Comparison of ENCODE assay signal across 1 cellular context in genomic region chr9:126293522-126293889, GRCh38.
TF ChIP-seq lines count a peak whose summit lies in the region.

No MANE protein-coding gene starts in this region.

TF ChIP-seq in HCT116, 20 proteins besides CTCF, POLR2A, EP300 and RAD21 (continued from another document):
- TF ChIP-seq, protein P1, sequence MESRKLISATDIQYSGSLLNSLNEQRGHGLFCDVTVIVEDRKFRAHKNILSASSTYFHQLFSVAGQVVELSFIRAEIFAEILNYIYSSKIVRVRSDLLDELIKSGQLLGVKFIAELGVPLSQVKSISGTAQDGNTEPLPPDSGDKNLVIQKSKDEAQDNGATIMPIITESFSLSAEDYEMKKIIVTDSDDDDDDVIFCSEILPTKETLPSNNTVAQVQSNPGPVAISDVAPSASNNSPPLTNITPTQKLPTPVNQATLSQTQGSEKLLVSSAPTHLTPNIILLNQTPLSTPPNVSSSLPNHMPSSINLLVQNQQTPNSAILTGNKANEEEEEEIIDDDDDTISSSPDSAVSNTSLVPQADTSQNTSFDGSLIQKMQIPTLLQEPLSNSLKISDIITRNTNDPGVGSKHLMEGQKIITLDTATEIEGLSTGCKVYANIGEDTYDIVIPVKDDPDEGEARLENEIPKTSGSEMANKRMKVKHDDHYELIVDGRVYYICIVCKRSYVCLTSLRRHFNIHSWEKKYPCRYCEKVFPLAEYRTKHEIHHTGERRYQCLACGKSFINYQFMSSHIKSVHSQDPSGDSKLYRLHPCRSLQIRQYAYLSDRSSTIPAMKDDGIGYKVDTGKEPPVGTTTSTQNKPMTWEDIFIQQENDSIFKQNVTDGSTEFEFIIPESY (IDR thresholded peaks at IDR 0.05; ENCODE audit: extremely low read depth, insufficient replicate concordance, low read length): no peak
- TF ChIP-seq, protein P2, sequence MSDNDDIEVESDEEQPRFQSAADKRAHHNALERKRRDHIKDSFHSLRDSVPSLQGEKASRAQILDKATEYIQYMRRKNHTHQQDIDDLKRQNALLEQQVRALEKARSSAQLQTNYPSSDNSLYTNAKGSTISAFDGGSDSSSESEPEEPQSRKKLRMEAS (IDR thresholded peaks at IDR 0.05): no peak
